33 cellular contexts compared by ENCODE assay signal in the genomic region with DNA sequence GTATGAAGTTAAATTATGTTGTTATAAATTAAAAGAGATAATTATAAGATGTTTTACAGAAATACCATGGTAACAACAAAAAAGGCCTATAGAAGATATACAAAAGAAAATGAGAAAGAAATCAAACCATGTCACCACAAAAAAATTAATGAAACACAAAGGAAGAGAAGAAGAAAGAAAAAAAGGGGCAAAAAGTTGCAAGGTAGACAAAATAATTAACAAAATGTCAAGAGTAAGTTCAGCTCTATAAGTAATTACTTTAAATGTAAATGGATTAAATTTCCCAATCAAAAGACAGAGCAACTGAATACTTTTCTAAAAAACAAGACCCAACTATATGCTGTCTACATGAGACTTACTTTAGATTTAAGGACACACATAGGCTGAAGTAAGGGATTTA.
"Had no signal": no experiment of that assay in that cellular context is flagged by ENCODE, and none has a peak within 500 bp of the region (broad histone marks: within the 10 kb centered on the region; RNA-seq: fewer than 3 reads in every experiment).

No MANE protein-coding gene starts in this region.

- H3K4me3 ChIP-seq: adrenal gland, ascending aorta, breast epithelium, cardiac muscle cell had no signal

- H3K4me1 ChIP-seq: adrenal gland, ascending aorta, body of pancreas, breast epithelium had no signal

- ATAC-seq: activated naive CD4-positive, alpha-beta T cell treated with anti-CD3 and anti-CD28 coated beads, Interleukin-2, amount 50 U/mL, for 72 hours; activated naive CD8-positive, alpha-beta T cell treated with anti-CD3 and anti-CD28 coated beads, Interleukin-2, amount 50 U/mL, for 24 hours; activated T-cell treated with anti-CD3 and anti-CD28 coated beads, Interleukin-2, amount 50 U/mL, for 4 hours; activated T-cell treated with anti-CD3 and anti-CD28 coated beads, Interleukin-2, amount 50 U/mL, for 72 hours; activated T-helper 17 cell treated with anti-CD3 and anti-CD28 coated beads, Interleukin-2, amount 50 U/mL, for 72 hours; body of pancreas had no signal

- H3K36me3 ChIP-seq: adrenal gland, ascending aorta, brain microvascular endothelial cell, cardiac muscle cell had no signal

- H3K9me3 ChIP-seq: ascending aorta had no signal

- DNase-seq: activated effector memory CD4-positive, alpha-beta T cell treated with anti-CD3 and anti-CD28 coated beads, Interleukin-2, amount 50 U/mL, for 16 hours; activated effector memory CD4-positive, alpha-beta T cell treated with Interleukin-2 at 50 U/mL for 16 hours; activated gamma-delta T cell; activated gamma-delta T cell treated with Interleukin-2 at 50 U/mL for 16 hours; activated naive CD4-positive, alpha-beta T cell; activated naive CD4-positive, alpha-beta T cell treated with anti-CD3 and anti-CD28 coated beads for 36 hours; activated naive CD4-positive, alpha-beta T cell treated with anti-CD3 and anti-CD28 coated beads, Interleukin-2, amount 10 ng/mL, durations not matched to agents 7 days and 5 days; activated naive CD4-positive, alpha-beta T cell treated with anti-CD3 and anti-CD28 coated beads, Interleukin-2, amount 50 U/mL, for 16 hours; activated naive CD4-positive, alpha-beta T cell treated with Interleukin-2 at 50 U/mL for 16 hours; activated naive CD8-positive, alpha-beta T cell treated with anti-CD3 and anti-CD28 coated beads for 36 hours; activated naive CD8-positive, alpha-beta T cell treated with anti-CD3 and anti-CD28 coated beads, Interleukin-2, amount 10 ng/mL, durations not matched to agents 7 days and 5 days; activated naive CD8-positive, alpha-beta T cell treated with anti-CD3 and anti-CD28 coated beads, Interleukin-2, amount 50 U/mL, for 24 hours; activated T-cell treated with anti-CD3 and anti-CD28 coated beads, Interleukin-2, amount 50 U/mL, for 24 hours; activated T-cell treated with anti-CD3 and anti-CD28 coated beads, Interleukin-2, amount 50 U/mL, for 4 hours; activated T-cell treated with anti-CD3 and anti-CD28 coated beads, Interleukin-2, amount 50 U/mL, for 48 hours; activated T-cell treated with anti-CD3 and anti-CD28 coated beads, Interleukin-2, amount 50 U/mL, for 72 hours; adrenal gland; amniotic stem cell; amygdala; anterior cingulate cortex; aorta; body of pancreas; brain microvascular endothelial cell; caudate nucleus; central memory CD4-positive, alpha-beta T cell; cerebellar nuclear complex had no signal

- FAIRE-seq: astrocyte, bronchial epithelial cell had no signal

- H3K27ac ChIP-seq: adrenal gland, ascending aorta, body of pancreas, brain microvascular endothelial cell, breast epithelium, cardiac muscle cell had no signal

- H3K27me3 ChIP-seq: adrenal gland, ascending aorta, body of pancreas, brain microvascular endothelial cell, breast epithelium, cardiac muscle cell had no signal
